1 cellular context compared by ENCODE assay signal in genomic region chr2:148218326-148219075, GRCh38.
TF ChIP-seq lines count a peak whose summit lies in the region.

No MANE protein-coding gene starts in this region.

TF ChIP-seq in IMR-90, 13 proteins besides CTCF, POLR2A, EP300 and RAD21:
- TF ChIP-seq MAFK (IDR thresholded peaks at IDR 0.05; ENCODE audit: low read depth, low read length) (no peak), BHLHE40 (IDR thresholded peaks at IDR 0.05; ENCODE audit: low read depth, low read length) (no peak), FOS (IDR thresholded peaks at IDR 0.05; ENCODE audit: low read depth, low read length) (no peak; the same call in 1 of the 2 replicates), CEBPB (IDR thresholded peaks at IDR 0.05; ENCODE audit: low read depth, low read length) (no peak), ELK1 (IDR thresholded peaks at IDR 0.05; ENCODE audit: borderline replicate concordance, low read depth, low read length) (no peak), SMC3 (IDR thresholded peaks at IDR 0.05; ENCODE audit: low read depth, low read length) (no peak), USF2 (IDR thresholded peaks at IDR 0.05; ENCODE audit: low read depth, low read length) (no peak), NFE2L2 (IDR thresholded peaks at IDR 0.05; ENCODE audit: low read depth, low read length) (no peak), RFX5 (IDR thresholded peaks at IDR 0.05; ENCODE audit: low read depth, low read length) (no peak), RCOR1 (IDR thresholded peaks at IDR 0.05; ENCODE audit: insufficient replicate concordance, low read length) (no peak), MXI1 (IDR thresholded peaks at IDR 0.05; ENCODE audit: borderline replicate concordance, low read depth, low read length) (no peak), CHD1 (IDR thresholded peaks at IDR 0.05; ENCODE audit: low read depth, low read length) (no peak), MAZ (IDR thresholded peaks at IDR 0.05; ENCODE audit: borderline replicate concordance, low read depth, low read length) (no peak)
